Comparison of ENCODE assay signal across 2 cellular contexts in the genomic region with DNA sequence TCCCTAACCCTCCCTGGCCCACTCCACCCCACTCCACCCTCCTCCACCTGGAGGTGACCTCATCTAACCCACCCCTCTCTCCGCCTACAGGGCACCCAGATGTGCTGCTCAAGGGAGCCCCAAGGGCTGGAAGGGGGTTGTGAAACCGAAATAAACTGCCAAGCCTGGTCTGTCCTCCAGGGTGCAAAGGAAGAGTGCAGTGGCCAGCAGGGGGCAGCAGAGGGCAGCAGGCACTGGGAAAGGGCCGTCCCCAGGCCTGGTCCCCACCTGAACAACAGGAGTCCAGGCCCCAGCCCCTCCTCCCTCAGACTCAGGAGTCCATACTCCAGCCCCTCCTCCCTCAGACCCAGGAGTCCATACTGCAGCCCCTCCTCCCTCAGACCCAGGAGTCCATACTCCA.
TF ChIP-seq lines count a peak whose summit lies in the region.

No MANE protein-coding gene starts in this region.

TF ChIP-seq in HEK293, 187 proteins besides CTCF, POLR2A, EP300 and RAD21 (continued from another document and continues in another):
- TF ChIP-seq, protein P1, sequence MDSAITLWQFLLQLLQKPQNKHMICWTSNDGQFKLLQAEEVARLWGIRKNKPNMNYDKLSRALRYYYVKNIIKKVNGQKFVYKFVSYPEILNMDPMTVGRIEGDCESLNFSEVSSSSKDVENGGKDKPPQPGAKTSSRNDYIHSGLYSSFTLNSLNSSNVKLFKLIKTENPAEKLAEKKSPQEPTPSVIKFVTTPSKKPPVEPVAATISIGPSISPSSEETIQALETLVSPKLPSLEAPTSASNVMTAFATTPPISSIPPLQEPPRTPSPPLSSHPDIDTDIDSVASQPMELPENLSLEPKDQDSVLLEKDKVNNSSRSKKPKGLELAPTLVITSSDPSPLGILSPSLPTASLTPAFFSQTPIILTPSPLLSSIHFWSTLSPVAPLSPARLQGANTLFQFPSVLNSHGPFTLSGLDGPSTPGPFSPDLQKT (IDR thresholded peaks at IDR 0.05; ENCODE audit: borderline replicate concordance, low read depth, low read length), result no peak
- peak; percentile 44 for TF ChIP-seq SP3 (tag by site-specific recombination; IDR thresholded peaks at IDR 0.05)
- TF ChIP-seq ZNF544 (tag by site-specific recombination; IDR thresholded peaks at IDR 0.05), result no peak
- TF ChIP-seq ZXDB (tag by site-specific recombination; IDR thresholded peaks at IDR 0.05), result 0 out of 2 replicates have a peak, but pooled peaks have one; percentile 11
- TF ChIP-seq PRDM4 (tag by site-specific recombination; IDR thresholded peaks at IDR 0.05), result peak; percentile 75
- TF ChIP-seq ZNF157 (tag by site-specific recombination; IDR thresholded peaks at IDR 0.05), result no peak
- no peak for TF ChIP-seq ZNF776 (tag by site-specific recombination; IDR thresholded peaks at IDR 0.05; ENCODE audit: borderline replicate concordance)
- TF ChIP-seq ZFHX2 (tag by site-specific recombination; conservative IDR thresholded peaks at IDR 0.05), result peak; percentile 73
- no peak for TF ChIP-seq ZNF433 (tag by site-specific recombination; IDR thresholded peaks at IDR 0.05; ENCODE audit: low read depth)
- TF ChIP-seq ZBTB48 (tag by site-specific recombination; IDR thresholded peaks at IDR 0.05), result no peak
- no peak for TF ChIP-seq ZNF555 (tag by site-specific recombination; conservative IDR thresholded peaks at IDR 0.05)
- TF ChIP-seq, protein P2, sequence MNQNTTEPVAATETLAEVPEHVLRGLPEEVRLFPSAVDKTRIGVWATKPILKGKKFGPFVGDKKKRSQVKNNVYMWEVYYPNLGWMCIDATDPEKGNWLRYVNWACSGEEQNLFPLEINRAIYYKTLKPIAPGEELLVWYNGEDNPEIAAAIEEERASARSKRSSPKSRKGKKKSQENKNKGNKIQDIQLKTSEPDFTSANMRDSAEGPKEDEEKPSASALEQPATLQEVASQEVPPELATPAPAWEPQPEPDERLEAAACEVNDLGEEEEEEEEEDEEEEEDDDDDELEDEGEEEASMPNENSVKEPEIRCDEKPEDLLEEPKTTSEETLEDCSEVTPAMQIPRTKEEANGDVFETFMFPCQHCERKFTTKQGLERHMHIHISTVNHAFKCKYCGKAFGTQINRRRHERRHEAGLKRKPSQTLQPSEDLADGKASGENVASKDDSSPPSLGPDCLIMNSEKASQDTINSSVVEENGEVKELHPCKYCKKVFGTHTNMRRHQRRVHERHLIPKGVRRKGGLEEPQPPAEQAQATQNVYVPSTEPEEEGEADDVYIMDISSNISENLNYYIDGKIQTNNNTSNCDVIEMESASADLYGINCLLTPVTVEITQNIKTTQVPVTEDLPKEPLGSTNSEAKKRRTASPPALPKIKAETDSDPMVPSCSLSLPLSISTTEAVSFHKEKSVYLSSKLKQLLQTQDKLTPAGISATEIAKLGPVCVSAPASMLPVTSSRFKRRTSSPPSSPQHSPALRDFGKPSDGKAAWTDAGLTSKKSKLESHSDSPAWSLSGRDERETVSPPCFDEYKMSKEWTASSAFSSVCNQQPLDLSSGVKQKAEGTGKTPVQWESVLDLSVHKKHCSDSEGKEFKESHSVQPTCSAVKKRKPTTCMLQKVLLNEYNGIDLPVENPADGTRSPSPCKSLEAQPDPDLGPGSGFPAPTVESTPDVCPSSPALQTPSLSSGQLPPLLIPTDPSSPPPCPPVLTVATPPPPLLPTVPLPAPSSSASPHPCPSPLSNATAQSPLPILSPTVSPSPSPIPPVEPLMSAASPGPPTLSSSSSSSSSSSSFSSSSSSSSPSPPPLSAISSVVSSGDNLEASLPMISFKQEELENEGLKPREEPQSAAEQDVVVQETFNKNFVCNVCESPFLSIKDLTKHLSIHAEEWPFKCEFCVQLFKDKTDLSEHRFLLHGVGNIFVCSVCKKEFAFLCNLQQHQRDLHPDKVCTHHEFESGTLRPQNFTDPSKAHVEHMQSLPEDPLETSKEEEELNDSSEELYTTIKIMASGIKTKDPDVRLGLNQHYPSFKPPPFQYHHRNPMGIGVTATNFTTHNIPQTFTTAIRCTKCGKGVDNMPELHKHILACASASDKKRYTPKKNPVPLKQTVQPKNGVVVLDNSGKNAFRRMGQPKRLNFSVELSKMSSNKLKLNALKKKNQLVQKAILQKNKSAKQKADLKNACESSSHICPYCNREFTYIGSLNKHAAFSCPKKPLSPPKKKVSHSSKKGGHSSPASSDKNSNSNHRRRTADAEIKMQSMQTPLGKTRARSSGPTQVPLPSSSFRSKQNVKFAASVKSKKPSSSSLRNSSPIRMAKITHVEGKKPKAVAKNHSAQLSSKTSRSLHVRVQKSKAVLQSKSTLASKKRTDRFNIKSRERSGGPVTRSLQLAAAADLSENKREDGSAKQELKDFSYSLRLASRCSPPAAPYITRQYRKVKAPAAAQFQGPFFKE (tag by site-specific recombination; IDR thresholded peaks at IDR 0.05; ENCODE audit: borderline replicate concordance), result no peak
- TF ChIP-seq FEZF1 (tag by site-specific recombination; IDR thresholded peaks at IDR 0.05), result no peak
- TF ChIP-seq PRDM1 (tag by site-specific recombination; IDR thresholded peaks at IDR 0.05), result no peak
- no peak for TF ChIP-seq ZNF76 (tag by site-specific recombination; IDR thresholded peaks at IDR 0.05; ENCODE audit: borderline replicate concordance, low read depth)
- no peak for TF ChIP-seq GLIS2 (tag by site-specific recombination; IDR thresholded peaks at IDR 0.05)
- no peak for TF ChIP-seq OVOL3 (tag by site-specific recombination; IDR thresholded peaks at IDR 0.05)
- TF ChIP-seq ZNF311 (tag by site-specific recombination; IDR thresholded peaks at IDR 0.05; ENCODE audit: borderline replicate concordance), result no peak

TF ChIP-seq in K562, 482 proteins besides CTCF, POLR2A, EP300 and RAD21 (continued from another document):
- TF ChIP-seq ZNF318 (IDR thresholded peaks at IDR 0.05; ENCODE audit: borderline replicate concordance in 1 of 2, low read depth in 1 of 2), result no peak
- no peak for TF ChIP-seq ATF6 (CRISPR knock-in tag; IDR thresholded peaks at IDR 0.05)
- TF ChIP-seq LEF1 (IDR thresholded peaks at IDR 0.05), result no peak
- 0 out of 2 replicates have a peak, but pooled peaks have one; percentile 39 for TF ChIP-seq KLF16 (IDR thresholded peaks at IDR 0.05)
- TF ChIP-seq SMARCE1 (IDR thresholded peaks at IDR 0.05), result 0 out of 2 replicates have a peak, but pooled peaks have one; percentile 18
- no peak for TF ChIP-seq NFE2L1 (tag; IDR thresholded peaks at IDR 0.05; ENCODE audit: borderline replicate concordance, low read depth)
- TF ChIP-seq KDM5B (IDR thresholded peaks at IDR 0.05; ENCODE audit: insufficient replicate concordance, low read depth, low read length), result no peak
- 0 out of 2 replicates have a peak, but pooled peaks have one; percentile 39 for TF ChIP-seq MYNN (IDR thresholded peaks at IDR 0.05)
- no peak for TF ChIP-seq MYNN (CRISPR knock-in tag; IDR thresholded peaks at IDR 0.05)
- peak; percentile 81 for TF ChIP-seq CEBPB (tag; IDR thresholded peaks at IDR 0.05)
- TF ChIP-seq HOXB6 (CRISPR knock-in tag; IDR thresholded peaks at IDR 0.05; ENCODE audit: borderline replicate concordance), result no peak
